Comparison of ENCODE assay signal across 20 cellular contexts in genomic region chr22:21103633-21104032, GRCh38. TPM values are rescaled to one million over a fixed set of nuclear protein-coding genes. Genes with fewer than 3 reads are reported as not detected.
DNase-seq lines count a peak whose midpoint lies in the region; ATAC-seq and TF ChIP-seq lines count a peak whose summit lies in the region.
"Had no signal": no experiment of that assay in that cellular context is flagged by ENCODE, and none has a peak within 500 bp of the region (broad histone marks: within the 10 kb centered on the region; RNA-seq: fewer than 3 reads in every experiment).

No MANE protein-coding gene starts in this region.

- peaks cover 23% of the 10 kb centered on the region for H3K4me1 Mint-ChIP-seq in mesothelial cell of epicardium
- H3K4me1 Mint-ChIP-seq in activated naive CD8-positive, alpha-beta T cell treated with anti-CD3 and anti-CD28 coated beads, Interleukin-2, amount 50 U/mL, for 24 hours = peaks cover 13% of the 10 kb centered on the region
- peaks cover 7% of the 10 kb centered on the region for H3K4me1 Mint-ChIP-seq in activated naive CD4-positive, alpha-beta T cell treated with anti-CD3 and anti-CD28 coated beads for 36 hours (ENCODE audit: low read depth)

- peak; percentile 38 for DNase-seq in DMS 273 (lab: John Stamatoyannopoulos, UW; ENCODE audit: unreplicated experiment)
- no peak for DNase-seq in DMS 273 treated with DMSO at 0.1 percent for 48 hours (lab: John Stamatoyannopoulos, UW)
- no peak for DNase-seq in NT2/D1 (ENCODE audit: low read depth, low spot score)
- DNase-seq in mesothelial cell of epicardium (ENCODE audit: low spot score in 2 of 2, unreplicated experiment in 2 of 2) = no peak
- no peak for DNase-seq in activated naive CD8-positive, alpha-beta T cell treated with anti-CD3 and anti-CD28 coated beads, Interleukin-2, amount 50 U/mL, for 24 hours
- no peak for DNase-seq in activated naive CD4-positive, alpha-beta T cell treated with anti-CD3 and anti-CD28 coated beads for 36 hours
- DNase-seq: 8988T; BE2C; CD4-positive, alpha-beta T cell; NCI-H1048; NCI-H1436; NCI-H345; Peyer's patch; SW 1271 had no signal

- no peaks in the 10 kb centered on the region for H3K27me3 Mint-ChIP-seq in mesothelial cell of epicardium (ENCODE audit: low read depth)
- peaks cover 14% of the 10 kb centered on the region for H3K27me3 Mint-ChIP-seq in activated naive CD8-positive, alpha-beta T cell treated with anti-CD3 and anti-CD28 coated beads, Interleukin-2, amount 50 U/mL, for 24 hours
- peaks cover 7% of the 10 kb centered on the region for H3K27me3 Mint-ChIP-seq in activated naive CD4-positive, alpha-beta T cell treated with anti-CD3 and anti-CD28 coated beads for 36 hours (ENCODE audit: low read depth)

- H3K4me3 ChIP-seq in NT2/D1 (ENCODE audit: insufficient read length, low read depth) = no peak overlapping the region
- H3K4me3 ChIP-seq: Peyer's patch had no signal

- ATAC-seq in activated naive CD8-positive, alpha-beta T cell treated with anti-CD3 and anti-CD28 coated beads, Interleukin-2, amount 50 U/mL, for 24 hours = no peak
- no peak for ATAC-seq in GM19455 (IDR thresholded peaks at IDR 0.05; ENCODE audit: unreplicated experiment)
- no peak for ATAC-seq in HG03025 (IDR thresholded peaks at IDR 0.05; ENCODE audit: low FRiP score, unreplicated experiment)

- intact Hi-C loops in activated naive CD4-positive, alpha-beta T cell treated with anti-CD3 and anti-CD28 coated beads for 36 hours (cut with micrococcal nuclease) = loop anchor here (10.0 kb wide), 2 partner anchors 99 to 139 kb away; partner anchors contain the start of genes AIFM3 and THAP7

- H3K36me3 ChIP-seq in NT2/D1 (ENCODE audit: insufficient read depth, insufficient read length, low read length) = no peaks in the 10 kb centered on the region
- H3K36me3 ChIP-seq: BE2C, HAP-1, Peyer's patch had no signal

- no peaks in the 10 kb centered on the region for H3K9me3 ChIP-seq in NT2/D1 (ENCODE audit: insufficient read depth, low read length)
- H3K9me3 ChIP-seq: BE2C, Caco-2, HAP-1, Peyer's patch had no signal

- peaks cover 3% of the 10 kb centered on the region for H3K9me3 Mint-ChIP-seq in mesothelial cell of epicardium
- no peaks in the 10 kb centered on the region for H3K9me3 Mint-ChIP-seq in activated naive CD8-positive, alpha-beta T cell treated with anti-CD3 and anti-CD28 coated beads, Interleukin-2, amount 50 U/mL, for 24 hours
- no peaks in the 10 kb centered on the region for H3K9me3 Mint-ChIP-seq in activated naive CD4-positive, alpha-beta T cell treated with anti-CD3 and anti-CD28 coated beads for 36 hours
- H3K9me3 Mint-ChIP-seq: CD4-positive, alpha-beta T cell had no signal

- CTCF ChIA-PET in activated naive CD4-positive, alpha-beta T cell treated with anti-CD3 and anti-CD28 coated beads for 36 hours (lab: Charles Lee) = interaction anchor here (0.7 to 1.4 kb wide), 5 partner anchors 13 to 134 kb away, joined by 3 to 6 read pairs (median 4); no protein-coding TSS in a partner anchor

- H3K4me1 ChIP-seq in NT2/D1 (ENCODE audit: insufficient read depth, insufficient read length) = no peaks in the 10 kb centered on the region
- H3K4me1 ChIP-seq: BE2C, Peyer's patch had no signal

- H3K27ac Mint-ChIP-seq in mesothelial cell of epicardium = no peak overlapping the region
- no peak overlapping the region for H3K27ac Mint-ChIP-seq in activated naive CD8-positive, alpha-beta T cell treated with anti-CD3 and anti-CD28 coated beads, Interleukin-2, amount 50 U/mL, for 24 hours
- no peak overlapping the region for H3K27ac Mint-ChIP-seq in activated naive CD4-positive, alpha-beta T cell treated with anti-CD3 and anti-CD28 coated beads for 36 hours
- H3K27ac Mint-ChIP-seq: CD4-positive, alpha-beta T cell had no signal

- TF ChIP-seq CTCF in mesothelial cell of epicardium (IDR thresholded peaks at IDR 0.05; ENCODE audit: unreplicated experiment) = no peak

- H3K36me3 Mint-ChIP-seq in mesothelial cell of epicardium = no peaks in the 10 kb centered on the region
- no peaks in the 10 kb centered on the region for H3K36me3 Mint-ChIP-seq in activated naive CD8-positive, alpha-beta T cell treated with anti-CD3 and anti-CD28 coated beads, Interleukin-2, amount 50 U/mL, for 24 hours (ENCODE audit: low read depth)
- H3K36me3 Mint-ChIP-seq in activated naive CD4-positive, alpha-beta T cell treated with anti-CD3 and anti-CD28 coated beads for 36 hours (ENCODE audit: low read depth) = no peaks in the 10 kb centered on the region

- peak overlapping the region; percentile 21 for H3K9ac ChIP-seq in NT2/D1 (ENCODE audit: insufficient read length, low read depth)

- H3K4me3 Mint-ChIP-seq in mesothelial cell of epicardium = peak overlapping the region; percentile 34
- no peak overlapping the region for H3K4me3 Mint-ChIP-seq in activated naive CD8-positive, alpha-beta T cell treated with anti-CD3 and anti-CD28 coated beads, Interleukin-2, amount 50 U/mL, for 24 hours
- no peak overlapping the region for H3K4me3 Mint-ChIP-seq in activated naive CD4-positive, alpha-beta T cell treated with anti-CD3 and anti-CD28 coated beads for 36 hours
- H3K4me3 Mint-ChIP-seq: CD4-positive, alpha-beta T cell had no signal

- H3K27me3 ChIP-seq in NT2/D1 (ENCODE audit: insufficient read depth, insufficient read length) = no peaks in the 10 kb centered on the region
- H3K27me3 ChIP-seq: BE2C, Peyer's patch had no signal

RNA-seq across cellular contexts. Expression of gene LRRC74B, which starts 57.9 kb away (rescaled TPM):
- 0.18 TPM in 1 of 3 replicates, not detected in the others for total RNA-seq in mesothelial cell of epicardium
- not detected for total RNA-seq in activated naive CD4-positive, alpha-beta T cell treated with anti-CD3 and anti-CD28 coated beads for 36 hours
- total RNA-seq: Caco-2; CD4-positive, alpha-beta T cell; MCF 10A; Peyer's patch; Right ventricle myocardium inferior had no signal
